1 cellular context compared by ENCODE assay signal in genomic region chr19:15680923-15681322, GRCh38.
A peak's percentile ranks its signal among the peaks of the same experiment; 100 is the strongest.
TF ChIP-seq lines count a peak whose summit lies in the region.

No MANE protein-coding gene starts in this region.

TF ChIP-seq in HepG2, 621 proteins besides CTCF, POLR2A, EP300 and RAD21 (continued from another document and continues in another):
- peak; percentile 23; the same call in 1 of the 2 replicates for TF ChIP-seq HNF1A (IDR thresholded peaks at IDR 0.05; ENCODE audit: low read depth)
- TF ChIP-seq HNF1A (CRISPR knock-in tag; IDR thresholded peaks at IDR 0.05; ENCODE audit: borderline replicate concordance), result no peak
- TF ChIP-seq ZNF256 (CRISPR knock-in tag; conservative IDR thresholded peaks at IDR 0.05), result no peak
- no peak for TF ChIP-seq SOX13 (IDR thresholded peaks at IDR 0.05)
- TF ChIP-seq SOX13 (CRISPR knock-in tag; conservative IDR thresholded peaks at IDR 0.05 in 1 of 2, IDR thresholded peaks at IDR 0.05 in 1 of 2), result peak in 1 of 2 experiments; percentile 71; a peak in 2 of 4 replicates
- TF ChIP-seq ZFX (CRISPR knock-in tag; IDR thresholded peaks at IDR 0.05; ENCODE audit: low read depth), result peak; percentile 17; the same call in 1 of the 2 replicates
- TF ChIP-seq FOXA3 (CRISPR knock-in tag; IDR thresholded peaks at IDR 0.05), result peak; percentile 73
- TF ChIP-seq ZSCAN31 (CRISPR knock-in tag; IDR thresholded peaks at IDR 0.05; ENCODE audit: low read depth), result no peak
- no peak for TF ChIP-seq ZNF3 (CRISPR knock-in tag; IDR thresholded peaks at IDR 0.05)
- 0 out of 2 replicates have a peak, but pooled peaks have one; percentile 29 for TF ChIP-seq REPIN1 (CRISPR knock-in tag; IDR thresholded peaks at IDR 0.05; ENCODE audit: borderline replicate concordance, low read depth)
- peak; percentile 28; the same call in 1 of the 2 replicates for TF ChIP-seq ZMYM4 (CRISPR knock-in tag; IDR thresholded peaks at IDR 0.05)
- TF ChIP-seq KLF9 (CRISPR knock-in tag; IDR thresholded peaks at IDR 0.05; ENCODE audit: low read depth), result no peak
- TF ChIP-seq MIER3 (CRISPR knock-in tag; IDR thresholded peaks at IDR 0.05; ENCODE audit: borderline replicate concordance), result peak; percentile 57; the same call in 1 of the 2 replicates
- no peak for TF ChIP-seq DBP (CRISPR knock-in tag; IDR thresholded peaks at IDR 0.05; ENCODE audit: not compliant biosample characterization)
- TF ChIP-seq PREB (CRISPR knock-in tag; IDR thresholded peaks at IDR 0.05), result no peak
- peak; percentile 54; the same call in 1 of the 2 replicates for TF ChIP-seq ZNF609 (CRISPR knock-in tag; IDR thresholded peaks at IDR 0.05; ENCODE audit: borderline replicate concordance)
- TF ChIP-seq ZNF335 (CRISPR knock-in tag; IDR thresholded peaks at IDR 0.05), result no peak
- TF ChIP-seq CEBPZ (IDR thresholded peaks at IDR 0.05; ENCODE audit: low read length), result no peak
- TF ChIP-seq ESRRA (CRISPR knock-in tag; IDR thresholded peaks at IDR 0.05; ENCODE audit: low read depth), result no peak
- TF ChIP-seq TFAP4 (IDR thresholded peaks at IDR 0.05; ENCODE audit: borderline replicate concordance, low read depth), result peak; percentile 78; the same call in 1 of the 2 replicates
- 0 out of 2 replicates have a peak, but pooled peaks have one; percentile 34 for TF ChIP-seq MLX (CRISPR knock-in tag; IDR thresholded peaks at IDR 0.05)
- no peak for TF ChIP-seq NBN (conservative IDR thresholded peaks at IDR 0.05)
- TF ChIP-seq ZBTB20 (CRISPR knock-in tag; IDR thresholded peaks at IDR 0.05; ENCODE audit: borderline replicate concordance, low read depth), result peak; percentile 36; the same call in 1 of the 2 replicates
- TF ChIP-seq ZNF883 (CRISPR knock-in tag; IDR thresholded peaks at IDR 0.05; ENCODE audit: not compliant biosample characterization), result no peak
- no peak for TF ChIP-seq ZNF484 (CRISPR knock-in tag; IDR thresholded peaks at IDR 0.05; ENCODE audit: borderline replicate concordance, low read depth)
- no peak for TF ChIP-seq ZKSCAN5 (CRISPR knock-in tag; IDR thresholded peaks at IDR 0.05)
- TF ChIP-seq ZNF292 (CRISPR knock-in tag; IDR thresholded peaks at IDR 0.05; ENCODE audit: borderline replicate concordance, low read depth), result 0 out of 2 replicates have a peak, but pooled peaks have one; percentile 28
- TF ChIP-seq HHEX (CRISPR knock-in tag; IDR thresholded peaks at IDR 0.05), result 0 out of 2 replicates have a peak, but pooled peaks have one; percentile 22
- no peak for TF ChIP-seq ZMYM3 (CRISPR knock-in tag; IDR thresholded peaks at IDR 0.05)
- no peak for TF ChIP-seq ZBTB3 (CRISPR knock-in tag; IDR thresholded peaks at IDR 0.05; ENCODE audit: borderline replicate concordance, low read depth)
- no peak for TF ChIP-seq ZNF790 (CRISPR knock-in tag; IDR thresholded peaks at IDR 0.05; ENCODE audit: borderline replicate concordance)
- no peak for TF ChIP-seq NFAT5 (CRISPR knock-in tag; IDR thresholded peaks at IDR 0.05)
- no peak for TF ChIP-seq ZNF629 (CRISPR knock-in tag; conservative IDR thresholded peaks at IDR 0.05)
- no peak for TF ChIP-seq SP5 (CRISPR knock-in tag; IDR thresholded peaks at IDR 0.05; ENCODE audit: borderline replicate concordance, low read depth)
- TF ChIP-seq RFXAP (CRISPR knock-in tag; IDR thresholded peaks at IDR 0.05; ENCODE audit: borderline replicate concordance), result no peak
